ENCODE assay signal across 21 cellular contexts in genomic region chr1:185551008-185551407, GRCh38.
DNase-seq lines count a peak whose midpoint lies in the region; ATAC-seq and TF ChIP-seq lines count a peak whose summit lies in the region.
"Had no signal": no experiment of that assay in that cellular context is flagged by ENCODE, and none has a peak within 500 bp of the region (broad histone marks: within the 10 kb centered on the region; RNA-seq: fewer than 3 reads in every experiment).

No MANE protein-coding gene starts in this region.

- H3K27ac ChIP-seq in body of pancreas: no peak overlapping the region
- H3K27ac ChIP-seq in lung (ENCODE audit: low read depth in 1 of 2, low read length in 1 of 2): no peak overlapping the region
- no peak overlapping the region for H3K27ac ChIP-seq in tibial artery
- H3K27ac ChIP-seq: 22Rv1, BLaER1, HL-60, SJCRH30 had no signal

- TF ChIP-seq CTCF in body of pancreas (IDR thresholded peaks at IDR 0.05) (no peak), lung (IDR thresholded peaks at IDR 0.05; ENCODE audit: control extremely low read depth, extremely low read depth) (no peak), tibial artery (IDR thresholded peaks at IDR 0.05) (no peak)

- no peaks in the 10 kb centered on the region for H3K9me3 ChIP-seq in body of pancreas
- peaks cover 0 to 3% of the 10 kb centered on the region in 2 donors for H3K9me3 ChIP-seq in lung (ENCODE audit: control insufficient read depth in 2 of 2, insufficient read depth in 1 of 2, low read length in 1 of 2)
- no peaks in the 10 kb centered on the region for H3K9me3 ChIP-seq in tibial artery
- H3K9me3 ChIP-seq: BLaER1, SJCRH30 had no signal

- ATAC-seq in body of pancreas (peak; percentile 63), lung (ENCODE audit: insufficient read depth, low FRiP score) (no peak), GM18873 (IDR thresholded peaks at IDR 0.05; ENCODE audit: low FRiP score, unreplicated experiment) (no peak), GM19455 (IDR thresholded peaks at IDR 0.05; ENCODE audit: unreplicated experiment) (no peak)
- ATAC-seq: GM12878, GM23338, HCT116 had no signal

- peak; percentile 5 to 11 for DNase-seq in NOMO-1 (lab: John Stamatoyannopoulos, UW; ENCODE audit: unreplicated experiment in 2 of 2)
- DNase-seq in NOMO-1 treated with DMSO at 0.1 percent for 48 hours (lab: John Stamatoyannopoulos, UW; ENCODE audit: unreplicated experiment): no peak
- DNase-seq in body of pancreas: peak; percentile 35 to 59 (median 50)
- peak; percentile 36 for DNase-seq in lung (ENCODE audit: low spot score)
- peak; percentile 66 to 72 for DNase-seq in tibial artery
- DNase-seq in NCI-H1105 treated with DMSO at 0.1 percent for 48 hours (lab: John Stamatoyannopoulos, UW): no peak
- DNase-seq: DND-41, GDM1, NCI-H1092, NCI-H2107, NCI-H2227 treated with DMSO at 0.1 percent for 48 hours, NCI-H524 treated with DMSO at 0.1 percent for 48 hours, SJCRH30 had no signal

- no peak overlapping the region for H3K4me3 ChIP-seq in body of pancreas
- no peak overlapping the region for H3K4me3 ChIP-seq in lung
- no peak overlapping the region for H3K4me3 ChIP-seq in tibial artery
- H3K4me3 ChIP-seq: BLaER1, GM12878, GM23338, SJCRH30 had no signal

- H3K4me1 ChIP-seq in body of pancreas (peaks cover 8% of the 10 kb centered on the region), lung (ENCODE audit: control insufficient read depth in 2 of 2, insufficient read depth in 2 of 2, low read length in 2 of 2) (no peaks in the 10 kb centered on the region), tibial artery (no peaks in the 10 kb centered on the region)
- H3K4me1 ChIP-seq: BLaER1, SJCRH30 had no signal

- TF ChIP-seq POLR2A in body of pancreas (IDR thresholded peaks at IDR 0.05): no peak

- WGBS in body of pancreas, 2 donors: 28 to 49% methylated on average over 2 of the region's 2 CpGs
- WGBS in lung, 2 donors: 21 to 64% methylated on average over 2 of the region's 2 CpGs

- H3K36me3 ChIP-seq in body of pancreas (replicated peaks in 1 of 2; ENCODE audit: insufficient read depth in 1 of 2, low read depth in 2 of 2): no peaks in the 10 kb centered on the region
- H3K36me3 ChIP-seq in lung (ENCODE audit: control insufficient read depth in 2 of 2, insufficient read depth in 2 of 2, low read length in 2 of 2): no peaks in the 10 kb centered on the region
- no peaks in the 10 kb centered on the region for H3K36me3 ChIP-seq in tibial artery
- H3K36me3 ChIP-seq: BLaER1, SJCRH30 had no signal

- intact Hi-C loops in body of pancreas (cut with DNase I): no loop called here
- intact Hi-C loops in tibial artery (cut with DNase I; ENCODE audit: low total_unique reads): no loop called here

- H3K27me3 ChIP-seq in body of pancreas (no peaks in the 10 kb centered on the region), lung (ENCODE audit: control insufficient read depth, insufficient read depth) (no peaks in the 10 kb centered on the region), tibial artery (no peaks in the 10 kb centered on the region)
- H3K27me3 ChIP-seq: BLaER1, SJCRH30 had no signal

Comparison
In these comparisons a context has a peak if more than half of its experiments do, and no peak if none do; other contexts are left out.
1. DNase-seq: peak in NOMO-1 (2 of 2), body of pancreas (4 of 4), lung (single experiment) and tibial artery (2 of 2); none in NOMO-1 treated with DMSO at 0.1 percent for 48 hours (single experiment) and NCI-H1105 treated with DMSO at 0.1 percent for 48 hours (single experiment).